In the genomic region with DNA sequence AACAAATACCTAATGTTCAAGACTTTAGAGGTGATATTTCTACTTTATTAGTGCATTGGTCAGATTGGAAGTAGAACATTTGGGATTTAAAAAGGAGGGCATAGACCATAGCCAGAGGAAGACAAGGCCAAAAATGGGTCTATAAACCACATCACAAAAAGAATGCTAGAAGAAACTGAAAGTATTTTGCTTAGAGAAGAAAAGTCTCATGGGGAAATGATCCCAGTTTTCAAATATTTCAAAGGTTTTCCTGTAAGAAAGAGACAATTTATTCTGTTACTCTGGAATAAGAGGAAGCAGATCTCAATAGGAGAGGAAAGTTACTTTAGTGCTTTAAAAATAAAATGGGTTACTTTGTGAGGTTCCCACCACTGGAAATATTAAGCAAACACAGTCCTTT, we compare ENCODE assay signal across 29 cellular contexts.
DNase-seq lines count a peak whose midpoint lies in the region; ATAC-seq and TF ChIP-seq lines count a peak whose summit lies in the region.
"Had no signal": no experiment of that assay in that cellular context is flagged by ENCODE, and none has a peak within 500 bp of the region (broad histone marks: within the 10 kb centered on the region; RNA-seq: fewer than 3 reads in every experiment).

No MANE protein-coding gene starts in this region.

- no peak overlapping the region for H3K4me3 ChIP-seq in IMR-90 (ENCODE audit: insufficient read depth, low read depth, low read length)
- H3K4me3 ChIP-seq in esophagus squamous epithelium, result no peak overlapping the region
- H3K4me3 ChIP-seq in urinary bladder (ENCODE audit: low read depth, low read length), result no peak overlapping the region
- H3K4me3 ChIP-seq in BE2C (ENCODE audit: low read depth, low read length), result no peak overlapping the region
- H3K4me3 ChIP-seq: lung, mucosa of descending colon, ovary, Peyer's patch had no signal

- H3K27ac ChIP-seq in IMR-90 (ENCODE audit: insufficient read depth, low read length) (peak overlapping the region; percentile 23; the same call in 1 of the 2 replicates), esophagus squamous epithelium (peak overlapping the region; percentile 45 to 71 (median 52)), urinary bladder (ENCODE audit: low read depth) (peak overlapping the region; percentile 43)
- H3K27ac ChIP-seq: C4-2B, ovary, VCaP had no signal

- peak overlapping the region; percentile 79; the same call in 1 of the 2 replicates for H4K91ac ChIP-seq in IMR-90 (ENCODE audit: insufficient read depth, low read depth, low read length)

- H2AK5ac ChIP-seq in IMR-90 (ENCODE audit: low read depth, low read length), result 0 out of 2 replicates have a peak overlapping the region, but pooled peaks have one; percentile 13

- ATAC-seq in IMR-90 (ENCODE audit: low read depth), result no peak
- ATAC-seq in activated naive CD4-positive, alpha-beta T cell treated with anti-CD3 and anti-CD28 coated beads, Interleukin-2, amount 50 U/mL, for 72 hours, result no peak
- ATAC-seq: effector memory CD8-positive, alpha-beta T cell; mucosa of descending colon had no signal

- TF ChIP-seq CTCF in IMR-90 (conservative IDR thresholded peaks at IDR 0.05; ENCODE audit: low read depth, low read length) (no peak), esophagus squamous epithelium (IDR thresholded peaks at IDR 0.05) (no peak), osteocyte (IDR thresholded peaks at IDR 0.05) (no peak), BE2C (IDR thresholded peaks at IDR 0.05; ENCODE audit: low read depth, low read length) (no peak)

- H3K27me3 ChIP-seq in IMR-90 (ENCODE audit: control insufficient read depth, insufficient read depth, low read length) (no peaks in the 10 kb centered on the region), esophagus squamous epithelium (no peaks in the 10 kb centered on the region), BE2C (no peaks in the 10 kb centered on the region)
- H3K27me3 ChIP-seq: ovary, Peyer's patch had no signal

- peak overlapping the region; percentile 70 for H4K5ac ChIP-seq in IMR-90 (ENCODE audit: low read depth, low read length)

- H2BK5ac ChIP-seq in IMR-90 (ENCODE audit: low read depth, low read length, poor library complexity, severe bottlenecking), result peak overlapping the region; percentile 15

- no peaks in the 10 kb centered on the region for H3K36me3 ChIP-seq in IMR-90 (ENCODE audit: control insufficient read depth, insufficient read depth, low read length)
- no peaks in the 10 kb centered on the region for H3K36me3 ChIP-seq in esophagus squamous epithelium
- H3K36me3 ChIP-seq in urinary bladder (ENCODE audit: insufficient read depth), result no peaks in the 10 kb centered on the region
- H3K36me3 ChIP-seq in BE2C, result no peaks in the 10 kb centered on the region
- H3K36me3 ChIP-seq: ovary, Peyer's patch had no signal

- H3K27me3 Mint-ChIP-seq in osteocyte (ENCODE audit: unreplicated experiment), result no peaks in the 10 kb centered on the region

- peak overlapping the region; percentile 89 for H3K18ac ChIP-seq in IMR-90 (ENCODE audit: low read depth, low read length)

- TF ChIP-seq RAD21 in IMR-90 (IDR thresholded peaks at IDR 0.05; ENCODE audit: low read length), result no peak

- H2AFZ ChIP-seq in IMR-90 (replicated peaks; ENCODE audit: low read length, poor library complexity), result peak overlapping the region; percentile 16

- H3K4me2 ChIP-seq in IMR-90 (ENCODE audit: low read depth, low read length), result no peak overlapping the region

- H3K9me3 Mint-ChIP-seq in osteocyte (ENCODE audit: unreplicated experiment), result peaks cover 5% of the 10 kb centered on the region
- H3K9me3 Mint-ChIP-seq in activated naive CD4-positive, alpha-beta T cell treated with anti-CD3 and anti-CD28 coated beads, Interleukin-2, amount 50 U/mL, for 72 hours, result peaks cover 3 to 7% of the 10 kb centered on the region in 2 donors
- H3K9me3 Mint-ChIP-seq: activated naive CD8-positive, alpha-beta T cell treated with anti-CD3 and anti-CD28 coated beads for 36 hours; effector memory CD8-positive, alpha-beta T cell; nephron progenitor cell had no signal

- H3K9me1 ChIP-seq in IMR-90 (ENCODE audit: insufficient read depth, low read length), result peaks cover 9% of the 10 kb centered on the region

- H3K23ac ChIP-seq in IMR-90 (ENCODE audit: low read depth, low read length), result no peak overlapping the region

- H3K4me3 Mint-ChIP-seq in osteocyte (ENCODE audit: unreplicated experiment), result no peak overlapping the region
- H3K4me3 Mint-ChIP-seq: activated naive CD8-positive, alpha-beta T cell treated with anti-CD3 and anti-CD28 coated beads for 36 hours; effector memory CD8-positive, alpha-beta T cell; nephron progenitor cell had no signal

- no peak overlapping the region for H2AK9ac ChIP-seq in IMR-90 (replicated peaks; ENCODE audit: low read depth, low read length, poor library complexity)

- TF ChIP-seq POLR2A in IMR-90 (IDR thresholded peaks at IDR 0.05; ENCODE audit: low read depth, low read length), result no peak
- no peak for TF ChIP-seq POLR2A in esophagus squamous epithelium (IDR thresholded peaks at IDR 0.05)

- H3K9me3 ChIP-seq in IMR-90 (ENCODE audit: control insufficient read depth, insufficient read depth, low read length) (no peaks in the 10 kb centered on the region), esophagus squamous epithelium (no peaks in the 10 kb centered on the region), BE2C (no peaks in the 10 kb centered on the region; the same call in 1 of the 2 replicates)
- H3K9me3 ChIP-seq: mucosa of descending colon, ovary, Peyer's patch had no signal

- peak overlapping the region; percentile 63; the same call in 1 of the 2 replicates for H2BK20ac ChIP-seq in IMR-90 (ENCODE audit: low read depth, low read length)

- peaks cover 50% of the 10 kb centered on the region for H3K4me1 Mint-ChIP-seq in osteocyte (ENCODE audit: unreplicated experiment)

- peaks cover 3% of the 10 kb centered on the region for H3K36me3 Mint-ChIP-seq in osteocyte (ENCODE audit: unreplicated experiment)
- H3K36me3 Mint-ChIP-seq in activated naive CD4-positive, alpha-beta T cell treated with anti-CD3 and anti-CD28 coated beads, Interleukin-2, amount 50 U/mL, for 72 hours, result peaks cover 0 to 4% of the 10 kb centered on the region in 2 donors

- H3K4ac ChIP-seq in IMR-90 (ENCODE audit: low read depth, low read length), result peak overlapping the region; percentile 84

- H2BK15ac ChIP-seq in IMR-90 (ENCODE audit: low read depth, low read length), result no peak overlapping the region; the same call in 2 of the 3 replicates

- H3K9ac ChIP-seq in IMR-90 (ENCODE audit: low read depth, low read length), result peak overlapping the region; percentile 33; the same call in 1 of the 2 replicates

- peak overlapping the region; percentile 32 to 63; a peak in 1 of 4 replicates for H4K8ac ChIP-seq in IMR-90 (ENCODE audit: low read depth in 2 of 2, low read length in 2 of 2)

- no peak overlapping the region for H3K56ac ChIP-seq in IMR-90 (ENCODE audit: extremely low read depth, insufficient read depth, low read length)

- H4K20me1 ChIP-seq in IMR-90 (ENCODE audit: insufficient read depth, low read length), result no peaks in the 10 kb centered on the region

- H2BK120ac ChIP-seq in IMR-90 (ENCODE audit: low read depth, low read length), result peak overlapping the region; percentile 70

- H3K4me1 ChIP-seq in IMR-90 (ENCODE audit: control insufficient read depth, insufficient read depth, low read length) (peaks cover 26% of the 10 kb centered on the region), esophagus squamous epithelium (peaks cover 5 to 47% (median 6%) of the 10 kb centered on the region in 3 donors), urinary bladder (ENCODE audit: insufficient read depth) (peaks cover 1% of the 10 kb centered on the region), BE2C (no peaks in the 10 kb centered on the region)
- H3K4me1 ChIP-seq: Peyer's patch had no signal

- BruUV-seq in IMR-90 (replicated peaks; lab: Mats Ljungman, UMichigan), result no TSS peak

- dilution Hi-C loops in IMR-90 (cut with HindIII; ENCODE audit: low sequenced_read_pairs, unreplicated experiment), result no loop called here

- DNase-seq in IMR-90 (no peak), esophagus squamous epithelium (lab: John Stamatoyannopoulos, UW) (no peak), osteocyte (ENCODE audit: extremely low spot score, unreplicated experiment) (no peak), BE2C (no peak), NCI-H146 treated with DMSO at 0.1 percent for 48 hours (lab: John Stamatoyannopoulos, UW; ENCODE audit: unreplicated experiment) (no peak)
- DNase-seq in activated naive CD4-positive, alpha-beta T cell treated with anti-CD3 and anti-CD28 coated beads, Interleukin-2, amount 50 U/mL, for 72 hours (ENCODE audit: low spot score in 2 of 2), result no peak
- DNase-seq: activated CD4-positive, alpha-beta T cell treated with anti-CD3 and anti-CD28 coated beads for 48 hours; activated naive CD8-positive, alpha-beta T cell treated with anti-CD3 and anti-CD28 coated beads for 36 hours; activated T-cell treated with anti-CD3 and anti-CD28 coated beads for 4 hours; aorta; COR-L47; effector memory CD8-positive, alpha-beta T cell; erythroblast; foreskin melanocyte; HCEC 1CT; mucosa of descending colon; NCI-H1436; NCI-H2081 treated with DMSO at 0.1 percent for 48 hours; nephron progenitor cell; ovary; Peyer's patch; SHP77; small intestine; stimulated activated naive CD4-positive, alpha-beta T cell; SW 1271 had no signal

- peak overlapping the region; percentile 89 for H3K27ac Mint-ChIP-seq in osteocyte (ENCODE audit: unreplicated experiment)
- no peak overlapping the region for H3K27ac Mint-ChIP-seq in activated naive CD4-positive, alpha-beta T cell treated with anti-CD3 and anti-CD28 coated beads, Interleukin-2, amount 50 U/mL, for 72 hours
- H3K27ac Mint-ChIP-seq: activated naive CD8-positive, alpha-beta T cell treated with anti-CD3 and anti-CD28 coated beads for 36 hours; effector memory CD8-positive, alpha-beta T cell; nephron progenitor cell had no signal

- H3K79me1 ChIP-seq in IMR-90 (ENCODE audit: low read depth in 1 of 2, low read length in 2 of 2), result no peaks in the 10 kb centered on the region

- CTCF ChIA-PET in IMR-90 (lab: Yijun Ruan, JAX), result interaction anchor here (1.3 kb wide), 1 partner anchor 9 kb away, joined by 4 read pairs; no protein-coding TSS in a partner anchor

- H3K14ac ChIP-seq in IMR-90 (replicated peaks; ENCODE audit: low read depth, low read length), result peak overlapping the region; percentile 54; the same call in 1 of the 2 replicates

- intact Hi-C loops in IMR-90 (cut with micrococcal nuclease) (no loop called here), esophagus squamous epithelium (cut with DNase I) (no loop called here)

- in situ Hi-C loops in IMR-90 (cut with MboI; ENCODE audit: low sequenced_read_pairs), result no loop called here

- POLR2A ChIA-PET in IMR-90 (lab: Charles Lee; ENCODE audit: unreplicated experiment), result no interaction called here

TF ChIP-seq in IMR-90, 13 proteins besides CTCF, POLR2A, EP300 and RAD21 (continues in another document):
- no peak for TF ChIP-seq FOS (IDR thresholded peaks at IDR 0.05; ENCODE audit: low read depth, low read length)
- TF ChIP-seq MAFK (IDR thresholded peaks at IDR 0.05; ENCODE audit: low read depth, low read length), result no peak
- no peak for TF ChIP-seq RCOR1 (IDR thresholded peaks at IDR 0.05; ENCODE audit: insufficient replicate concordance, low read length)
- TF ChIP-seq SMC3 (IDR thresholded peaks at IDR 0.05; ENCODE audit: low read depth, low read length), result no peak
